ENCODE assay signal across 10 cellular contexts in genomic region chr5:159330131-159330530, GRCh38. TPM values are rescaled to one million over a fixed set of nuclear protein-coding genes. Genes with fewer than 3 reads are reported as not detected.
DNase-seq lines count a peak whose midpoint lies in the region; ATAC-seq, FAIRE-seq and TF ChIP-seq lines count a peak whose summit lies in the region.
"Had no signal": no experiment of that assay in that cellular context is flagged by ENCODE, and none has a peak within 500 bp of the region (broad histone marks: within the 10 kb centered on the region; RNA-seq: fewer than 3 reads in every experiment).

Gene IL12B, minus strand, starts transcription at chr5:159330487. Its CDS starts 3,705 bp downstream, at chr5:159326782.

- TF ChIP-seq POLR2A in HepG2 (IDR thresholded peaks at IDR 0.05; ENCODE audit: insufficient read depth in 1 of 2, low read depth in 2 of 2, low read length in 2 of 2) (no peak), right lobe of liver (IDR thresholded peaks at IDR 0.05) (no peak), vagina (IDR thresholded peaks at IDR 0.05) (no peak)

- ATAC-seq in HepG2 (no peak), right lobe of liver (no peak), GM19324 (IDR thresholded peaks at IDR 0.05; ENCODE audit: low FRiP score, unreplicated experiment) (no peak)
- no peak for ATAC-seq in activated T-helper 17 cell treated with anti-CD3 and anti-CD28 coated beads, Interleukin-2, amount 50 U/mL, for 72 hours (replicated peaks)

- 6% methylated on average over 3 of the region's 3 CpGs for whole genome bisulfite sequencing in HepG2 (ENCODE audit: low lambda C conversion rate)
- WGBS in right lobe of liver (ENCODE audit: insufficient coverage, low coverage, low lambda C conversion rate, missing lambda C conversion rate) = 32% methylated on average over 3 of the region's 3 CpGs

- H3K4me1 Mint-ChIP-seq in activated T-helper 17 cell treated with anti-CD3 and anti-CD28 coated beads, Interleukin-2, amount 50 U/mL, for 72 hours = peaks cover 7% of the 10 kb centered on the region
- peaks cover 16 to 26% of the 10 kb centered on the region in 2 donors for H3K4me1 Mint-ChIP-seq in immature natural killer cell

- H3K9me3 ChIP-seq in HepG2 (ENCODE audit: low read length) (no peaks in the 10 kb centered on the region), right lobe of liver (no peaks in the 10 kb centered on the region), vagina (no peaks in the 10 kb centered on the region)

- no peaks in the 10 kb centered on the region for H3K9me3 Mint-ChIP-seq in activated T-helper 17 cell treated with anti-CD3 and anti-CD28 coated beads, Interleukin-2, amount 50 U/mL, for 72 hours
- peaks cover 0 to 1% (median 0%) of the 10 kb centered on the region in 6 donors for H3K9me3 Mint-ChIP-seq in immature natural killer cell

- TF ChIP-seq EP300 in HepG2 (IDR thresholded peaks at IDR 0.05; ENCODE audit: low read depth in 2 of 2, low read length in 2 of 2) = no peak
- no peak for TF ChIP-seq EP300 in HepG2 (CRISPR knock-in tag; IDR thresholded peaks at IDR 0.05; ENCODE audit: borderline replicate concordance)

- no peak for TF ChIP-seq CTCF in HepG2 (CRISPR knock-in tag; IDR thresholded peaks at IDR 0.05)
- TF ChIP-seq CTCF in right lobe of liver (IDR thresholded peaks at IDR 0.05) = no peak
- no peak for TF ChIP-seq CTCF in vagina (IDR thresholded peaks at IDR 0.05)

- intact Hi-C loops in HepG2 (cut with micrococcal nuclease; ENCODE audit: unreplicated experiment) (loop anchor here (5.0 kb wide), 1 partner anchor 332 kb away; no protein-coding TSS in a partner anchor), right lobe of liver (cut with DNase I) (no loop called here), vagina (cut with DNase I) (no loop called here)

- H3K4me3 ChIP-seq in HepG2 (replicated peaks in 1 of 3; ENCODE audit: insufficient read depth in 1 of 3, low read depth in 2 of 3, low read length in 3 of 3) (peak within 1 kb of the TSS; percentile 14 to 57 (median 36); a peak in 2 of 6 replicates), right lobe of liver (peak within 1 kb of the TSS in 1 of 3 donors; percentile 35), vagina (peak within 1 kb of the TSS; percentile 41 to 56)

- H3K36me3 ChIP-seq in HepG2 (replicated peaks in 1 of 2; ENCODE audit: control insufficient read depth in 1 of 2, insufficient read depth in 2 of 2, low read length in 2 of 2) = no peaks in the 10 kb centered on the region
- H3K36me3 ChIP-seq in right lobe of liver = no peaks in the 10 kb centered on the region
- H3K36me3 ChIP-seq in vagina = no peaks in the 10 kb centered on the region

- H3K4me2 ChIP-seq in HepG2 (ENCODE audit: low read depth, low read length) = peak within 1 kb of the TSS; percentile 67

- H3K36me3 Mint-ChIP-seq in activated T-helper 17 cell treated with anti-CD3 and anti-CD28 coated beads, Interleukin-2, amount 50 U/mL, for 72 hours (ENCODE audit: low read depth) = no peaks in the 10 kb centered on the region
- H3K36me3 Mint-ChIP-seq in immature natural killer cell = no peaks in the 10 kb centered on the region

- DNase-seq in HepG2 (ENCODE audit: low spot score) (no peak), right lobe of liver (no peak), immature natural killer cell (no peak), vagina (ENCODE audit: extremely low spot score in 2 of 2) (no peak), NCI-H2107 (lab: John Stamatoyannopoulos, UW) (no peak)
- DNase-seq in effector CD8-positive, alpha-beta T cell (lab: John Stamatoyannopoulos, UW) = no peak
- DNase-seq: caudate nucleus, NCI-H1092 treated with DMSO at 0.1 percent for 48 hours had no signal

- CTCF ChIA-PET in HepG2 (lab: Yijun Ruan, JAX; ENCODE audit: low intra/inter-chr PET ratio, low total read pairs) = no interaction called here

- no peak within 1 kb of the TSS for H2AFZ ChIP-seq in HepG2 (ENCODE audit: low read length)

- FAIRE-seq in HepG2 (lab: Jason Lieb, UNC) = no peak

- H3K4me3 Mint-ChIP-seq in activated T-helper 17 cell treated with anti-CD3 and anti-CD28 coated beads, Interleukin-2, amount 50 U/mL, for 72 hours = peak within 1 kb of the TSS; percentile 82
- peak within 1 kb of the TSS; percentile 50 to 69 (median 55) for H3K4me3 Mint-ChIP-seq in immature natural killer cell

- H3K4me1 ChIP-seq in HepG2 (ENCODE audit: insufficient read depth, low read length) = 0 out of 2 replicates have a peak, but pooled peaks cover 4% of the 10 kb centered on the region
- H3K4me1 ChIP-seq in right lobe of liver = peaks cover 0 to 7% (median 0%) of the 10 kb centered on the region in 4 donors
- peaks cover 10% of the 10 kb centered on the region for H3K4me1 ChIP-seq in vagina

- TF ChIP-seq RAD21 in HepG2 (CRISPR knock-in tag; IDR thresholded peaks at IDR 0.05) = no peak

- H3K27me3 Mint-ChIP-seq in activated T-helper 17 cell treated with anti-CD3 and anti-CD28 coated beads, Interleukin-2, amount 50 U/mL, for 72 hours = no peaks in the 10 kb centered on the region
- peaks cover 0 to 11% (median 1%) of the 10 kb centered on the region in 3 donors for H3K27me3 Mint-ChIP-seq in immature natural killer cell (ENCODE audit: low read depth in 3 of 3)

- POLR2A ChIA-PET in HepG2 (lab: Yijun Ruan, JAX) = no interaction called here

- no peaks in the 10 kb centered on the region for H4K20me1 ChIP-seq in HepG2 (ENCODE audit: insufficient read depth, low read length)

- H3K9ac ChIP-seq in HepG2 (ENCODE audit: insufficient read depth, low read depth, low read length) = no peak within 1 kb of the TSS

- BruUV-seq in HepG2 (replicated peaks; lab: Mats Ljungman, UMichigan) = no TSS peak

- H3K27ac Mint-ChIP-seq in activated T-helper 17 cell treated with anti-CD3 and anti-CD28 coated beads, Interleukin-2, amount 50 U/mL, for 72 hours = no peak within 1 kb of the TSS
- no peak within 1 kb of the TSS for H3K27ac Mint-ChIP-seq in immature natural killer cell

- in situ Hi-C loops in HepG2 (cut with HindIII; ENCODE audit: extremely low pct_ligation_motif_present, low pct_unique_long_range_greater_than_20kb) = no loop called here

- no peak within 1 kb of the TSS for H3K27ac ChIP-seq in HepG2 (ENCODE audit: extremely low read length, insufficient read depth, low read length)
- no peak within 1 kb of the TSS for H3K27ac ChIP-seq in right lobe of liver
- no peak within 1 kb of the TSS for H3K27ac ChIP-seq in vagina

- H3K27me3 ChIP-seq in HepG2 (ENCODE audit: control insufficient read depth in 1 of 2, insufficient read depth in 2 of 2, low read length in 2 of 2) (peaks cover 0 to 12% of the 10 kb centered on the region in 2 experiments; a peak in 2 of 5 replicates), right lobe of liver (no peaks in the 10 kb centered on the region), vagina (no peaks in the 10 kb centered on the region)

- H3K79me2 ChIP-seq in HepG2 (ENCODE audit: insufficient read depth, low read length) = no peaks in the 10 kb centered on the region

TF ChIP-seq in HepG2, 621 proteins besides CTCF, POLR2A, EP300 and RAD21 (continues in another document):
- TF ChIP-seq ERF (CRISPR knock-in tag; IDR thresholded peaks at IDR 0.05) (no peak), IRF9 (CRISPR knock-in tag; IDR thresholded peaks at IDR 0.05; ENCODE audit: borderline replicate concordance) (no peak), ESRRA (CRISPR knock-in tag; IDR thresholded peaks at IDR 0.05; ENCODE audit: low read depth) (no peak), ZNF615 (CRISPR knock-in tag; IDR thresholded peaks at IDR 0.05; ENCODE audit: borderline replicate concordance) (no peak), ZBTB20 (CRISPR knock-in tag; IDR thresholded peaks at IDR 0.05; ENCODE audit: borderline replicate concordance, low read depth) (no peak), ZNF816 (CRISPR knock-in tag; IDR thresholded peaks at IDR 0.05; ENCODE audit: borderline replicate concordance) (no peak), ZNF343 (CRISPR knock-in tag; IDR thresholded peaks at IDR 0.05) (no peak), ISL2 (CRISPR knock-in tag; IDR thresholded peaks at IDR 0.05) (no peak)

RNA-seq across cellular contexts. Expression of gene IL12B, which starts in this region (rescaled TPM):
- total RNA-seq in HepG2 (2016; rRNA removed; fragmentation: Illumina TruSeq; extraction: Trizol) (not detected in 2 replicates), right lobe of liver (not detected), vagina (not detected)
- not detected in 2 replicates for total RNA-seq in HepG2 (2016; cell fraction: cytosol; rRNA removed; fragmentation: Illumina TruSeq; extraction: Trizol; ENCODE audit: low read depth)
- total RNA-seq in HepG2 (2016; cell fraction: insoluble cytoplasmic fraction; rRNA removed; fragmentation: Illumina TruSeq; extraction: Trizol) = not detected in 2 replicates
- total RNA-seq in HepG2 (2016; cell fraction: membrane; rRNA removed; fragmentation: Illumina TruSeq; extraction: Trizol) = not detected in 2 replicates
- not detected in 2 replicates for total RNA-seq in HepG2 (2016; cell fraction: nucleus; rRNA removed; fragmentation: Illumina TruSeq; extraction: Trizol)
- polyA plus RNA-seq in HepG2 (2011; rRNA removed) (not detected in 2 replicates), immature natural killer cell (not detected)
- not detected in 2 replicates for polyA plus RNA-seq in HepG2 (2011; cell fraction: cytosol; rRNA removed)
- not detected in 2 replicates for polyA plus RNA-seq in HepG2 (2011; cell fraction: nucleus; rRNA removed)
- not detected in 2 replicates for polyA plus RNA-seq in HepG2 (2012)
- not detected in 2 replicates for polyA plus RNA-seq in HepG2 (2016; cell fraction: cytosol; fragmentation: Illumina TruSeq; extraction: Trizol; ENCODE audit: low read depth)
- polyA plus RNA-seq in HepG2 (2016; cell fraction: insoluble cytoplasmic fraction; fragmentation: Illumina TruSeq; extraction: Trizol; ENCODE audit: low read depth) = not detected in 2 replicates
- polyA plus RNA-seq in HepG2 (2016; cell fraction: membrane; fragmentation: Illumina TruSeq; extraction: Trizol; ENCODE audit: low read depth) = not detected in 2 replicates
- polyA plus RNA-seq in HepG2 (2016; cell fraction: nucleus; fragmentation: Illumina TruSeq; extraction: Trizol; ENCODE audit: insufficient read depth, low read depth) = not detected in 2 replicates
- not detected in 2 replicates for polyA minus RNA-seq in HepG2 (2011; rRNA and poly(A)+ RNA removed; ENCODE audit: low replicate concordance)
- polyA minus RNA-seq in HepG2 (2011; cell fraction: cytosol; rRNA and poly(A)+ RNA removed) = not detected in 2 replicates
- polyA minus RNA-seq in HepG2 (2011; cell fraction: nucleus; rRNA and poly(A)+ RNA removed) = not detected in 2 replicates
- not detected for total RNA-seq in activated T-helper 17 cell treated with anti-CD3 and anti-CD28 coated beads, Interleukin-2, amount 50 U/mL, for 72 hours
